Comparison of ENCODE assay signal across 1 cellular context in genomic region chr5:180259260-180259611, GRCh38.
TF ChIP-seq lines count a peak whose summit lies in the region.

No MANE protein-coding gene starts in this region.

TF ChIP-seq in HCT116, 20 proteins besides CTCF, POLR2A, EP300 and RAD21:
- TF ChIP-seq ZNF274 (IDR thresholded peaks at IDR 0.05; ENCODE audit: low read depth, low read length) (peak; percentile 87), ZBTB33 (IDR thresholded peaks at IDR 0.05; ENCODE audit: extremely low read depth, insufficient replicate concordance, low read length) (no peak)
